Comparison of ENCODE assay signal across 13 cellular contexts in the genomic region with DNA sequence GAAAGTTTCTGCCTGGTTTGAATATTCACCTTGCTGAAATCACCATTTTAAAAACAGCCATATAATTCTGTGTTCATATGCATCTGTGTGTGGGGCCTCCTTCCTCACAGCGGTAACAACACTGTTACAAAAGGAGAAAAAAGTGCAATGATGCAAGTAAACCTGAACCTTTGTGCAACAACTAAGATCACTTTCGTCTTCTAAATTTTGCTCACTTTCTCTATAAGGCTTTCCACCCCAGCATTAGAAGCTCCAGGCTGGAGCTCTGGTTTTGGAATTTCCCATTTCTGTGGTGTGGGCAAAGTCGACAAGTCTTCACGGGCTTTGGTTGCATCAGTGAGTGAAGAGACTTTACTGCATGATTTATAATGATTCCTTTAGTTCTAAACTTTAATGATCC. TPM values are rescaled to one million over a fixed set of nuclear protein-coding genes. Genes with fewer than 3 reads are reported as not detected.
DNase-seq lines count a peak whose midpoint lies in the region; ATAC-seq and TF ChIP-seq lines count a peak whose summit lies in the region.
"Had no signal": no experiment of that assay in that cellular context is flagged by ENCODE, and none has a peak within 500 bp of the region (broad histone marks: within the 10 kb centered on the region; RNA-seq: fewer than 3 reads in every experiment).

No MANE protein-coding gene starts in this region.

- peaks cover 32% of the 10 kb centered on the region for H3K4me1 Mint-ChIP-seq in endothelial cell (ENCODE audit: unreplicated experiment)

- DNase-seq in GM06990 (ENCODE audit: extremely low read depth, insufficient read length) (peak; percentile 71), choroid plexus epithelial cell (ENCODE audit: low read depth) (peak; percentile 28), endothelial cell (ENCODE audit: low spot score) (no peak), inferior parietal cortex (ENCODE audit: extremely low spot score) (no peak)
- DNase-seq in effector CD8-positive, alpha-beta T cell (lab: John Stamatoyannopoulos, UW) = no peak
- DNase-seq: activated T-cell treated with anti-CD3 and anti-CD28 coated beads, Interleukin-2, amount 50 U/mL, for 72 hours; GM23248; NCI-H2081 treated with DMSO at 0.1 percent for 48 hours; posterior cingulate gyrus; thyroid gland had no signal

- no peaks in the 10 kb centered on the region for H3K36me3 ChIP-seq in GM06990 (ENCODE audit: control insufficient read depth, insufficient read depth, low read length)
- H3K36me3 ChIP-seq: thyroid gland had no signal

- TF ChIP-seq CTCF in GM06990 (IDR thresholded peaks at IDR 0.05; ENCODE audit: insufficient read depth, low read length, poor library complexity, severe bottlenecking) (no peak), choroid plexus epithelial cell (conservative IDR thresholded peaks at IDR 0.05; ENCODE audit: low read depth, low read length) (no peak), endothelial cell (IDR thresholded peaks at IDR 0.05; ENCODE audit: unreplicated experiment) (no peak)

- H3K4me3 ChIP-seq in GM06990 (replicated peaks; ENCODE audit: low read depth, low read length) = peak overlapping the region; percentile 15
- H3K4me3 ChIP-seq in choroid plexus epithelial cell (ENCODE audit: low read depth, low read length) = no peak overlapping the region
- H3K4me3 ChIP-seq: GM23248, thyroid gland had no signal

- no peaks in the 10 kb centered on the region for H3K27me3 ChIP-seq in GM06990 (replicated peaks; ENCODE audit: control insufficient read depth, insufficient read depth, low read length)
- H3K27me3 ChIP-seq: thyroid gland had no signal

- no peak overlapping the region for H3K4me3 Mint-ChIP-seq in endothelial cell (ENCODE audit: unreplicated experiment)
- H3K4me3 Mint-ChIP-seq: activated T-cell treated with anti-CD3 and anti-CD28 coated beads, Interleukin-2, amount 50 U/mL, for 72 hours had no signal

- H3K27me3 Mint-ChIP-seq in endothelial cell (ENCODE audit: unreplicated experiment) = peaks cover 3% of the 10 kb centered on the region

- ATAC-seq in GM21367 (IDR thresholded peaks at IDR 0.05; ENCODE audit: unreplicated experiment) (peak; percentile 50), HG03175 (IDR thresholded peaks at IDR 0.05; ENCODE audit: unreplicated experiment) (peak; percentile 51), HG02840 (IDR thresholded peaks at IDR 0.05; ENCODE audit: low FRiP score, unreplicated experiment) (no peak)
- ATAC-seq: activated T-cell treated with anti-CD3 and anti-CD28 coated beads, Interleukin-2, amount 50 U/mL, for 72 hours had no signal

- no peak overlapping the region for H3K27ac Mint-ChIP-seq in endothelial cell (ENCODE audit: unreplicated experiment)
- H3K27ac Mint-ChIP-seq: activated T-cell treated with anti-CD3 and anti-CD28 coated beads, Interleukin-2, amount 50 U/mL, for 72 hours had no signal

- H3K36me3 Mint-ChIP-seq in endothelial cell (ENCODE audit: low read depth, unreplicated experiment) = peaks cover 4% of the 10 kb centered on the region

- H3K9me3 Mint-ChIP-seq in endothelial cell (ENCODE audit: unreplicated experiment) = no peaks in the 10 kb centered on the region
- H3K9me3 Mint-ChIP-seq: activated T-cell treated with anti-CD3 and anti-CD28 coated beads, Interleukin-2, amount 50 U/mL, for 72 hours had no signal

RNA-seq across cellular contexts. Expression of a gene that starts 18.4 kb away (rescaled TPM):
- 35.4 TPM for total RNA-seq in endothelial cell (ENCODE audit: unreplicated experiment)

RNA-seq across cellular contexts. Expression of a gene that starts 18.7 kb away (rescaled TPM):
- total RNA-seq in endothelial cell (ENCODE audit: unreplicated experiment) = 89.9 TPM

Comparison
In these comparisons a context has a peak if more than half of its experiments do, and no peak if none do; other contexts are left out.
1. DNase-seq: peak in GM06990 (single experiment) and choroid plexus epithelial cell (single experiment); none in effector CD8-positive, alpha-beta T cell (single experiment), endothelial cell (single experiment) and inferior parietal cortex (single experiment).